ENCODE assay signal across 14 cellular contexts in genomic region chr7:78080811-78081210, GRCh38.
"Had no signal": no experiment of that assay in that cellular context is flagged by ENCODE, and none has a peak within 500 bp of the region (broad histone marks: within the 10 kb centered on the region; RNA-seq: fewer than 3 reads in every experiment).

No MANE protein-coding gene starts in this region.

- H3K27ac ChIP-seq: esophagus muscularis mucosa, foreskin keratinocyte, heart left ventricle, left lung, skin epidermis, thyroid gland, vagina had no signal

- DNase-seq: activated CD4-positive, alpha-beta T cell treated with anti-CD3 and anti-CD28 coated beads, Interleukin-2, amount 10 ng/mL, durations not matched to agents 7 days and 5 days; activated CD4-positive, CD25-positive, alpha-beta regulatory T cell; activated CD8-positive, alpha-beta memory T cell treated with anti-CD3 and anti-CD28 coated beads for 24 hours; activated naive CD4-positive, alpha-beta T cell treated with Interleukin-2 at 50 U/mL for 16 hours; activated naive CD8-positive, alpha-beta T cell treated with anti-CD3 and anti-CD28 coated beads, Interleukin-2, amount 50 U/mL, for 24 hours; cerebellar nuclear complex; foreskin keratinocyte; heart left ventricle; left lung; nephron progenitor cell; thyroid gland had no signal

- H3K4me1 ChIP-seq: esophagus muscularis mucosa, heart left ventricle, left lung, thyroid gland, vagina had no signal

- H3K4me3 ChIP-seq: esophagus muscularis mucosa, heart left ventricle, left lung, skin epidermis, thyroid gland, vagina had no signal

- H3K27me3 ChIP-seq: esophagus muscularis mucosa, heart left ventricle, left lung, thyroid gland, vagina had no signal

- H3K9me3 ChIP-seq: esophagus muscularis mucosa, heart left ventricle, left lung, thyroid gland, vagina had no signal

- H3K36me3 ChIP-seq: heart left ventricle, left lung, thyroid gland, vagina had no signal
